ENCODE assay signal across 37 cellular contexts in genomic region chr9:100466828-100467220, GRCh38. TPM values are rescaled to one million over a fixed set of nuclear protein-coding genes. Genes with fewer than 3 reads are reported as not detected.
DNase-seq lines count a peak whose midpoint lies in the region; ATAC-seq, FAIRE-seq and TF ChIP-seq lines count a peak whose summit lies in the region.
"Had no signal": no experiment of that assay in that cellular context is flagged by ENCODE, and none has a peak within 500 bp of the region (broad histone marks: within the 10 kb centered on the region; RNA-seq: fewer than 3 reads in every experiment).

No MANE protein-coding gene starts in this region.

- FAIRE-seq in A549 (lab: Jason Lieb, UNC) = peak; percentile 18
- FAIRE-seq: colon, GM12891, H54, TTC549, urothelium cell line had no signal

- H3K4me1 ChIP-seq in A549 = peaks cover 9% of the 10 kb centered on the region; the same call in 1 of the 3 replicates
- H3K4me1 ChIP-seq: breast epithelium, testis had no signal

- POLR2A ChIA-PET in A549 (lab: Yijun Ruan, JAX) = no interaction called here

- no peak for TF ChIP-seq EP300 in A549 (IDR thresholded peaks at IDR 0.05)

- TF ChIP-seq POLR2A in A549 (IDR thresholded peaks at IDR 0.05; ENCODE audit: low read length) = no peak

- no peak overlapping the region for H3K4me3 ChIP-seq in A549
- H3K4me3 ChIP-seq: breast epithelium, esophagus muscularis mucosa, gastroesophageal sphincter, MG63, sigmoid colon, testis had no signal

- TF ChIP-seq CTCF in A549 (IDR thresholded peaks at IDR 0.05) = no peak

- no peak overlapping the region for H3K27ac ChIP-seq in A549
- H3K27ac ChIP-seq: breast epithelium, esophagus muscularis mucosa, gastroesophageal sphincter, sigmoid colon, testis had no signal

- DNase-seq in A549 (ENCODE audit: low read depth in 1 of 2, low spot score in 1 of 2) (no peak), kidney glomerular epithelial cell (lab: John Stamatoyannopoulos, UW) (peak; percentile 11), sciatic nerve (ENCODE audit: low spot score) (no peak), cortex of kidney (lab: John Stamatoyannopoulos, UW) (no peak)
- DNase-seq: 8988T; activated CD4-positive, alpha-beta memory T cell treated with anti-CD3 and anti-CD28 coated beads, Interleukin-2, amount 10 ng/mL, durations not matched to agents 7 days and 5 days; activated CD4-positive, CD25-positive, alpha-beta regulatory T cell treated with anti-CD3 and anti-CD28 coated beads, Interleukin-2, amount 50 U/mL, for 72 hours; activated CD8-positive, alpha-beta memory T cell treated with anti-CD3 and anti-CD28 coated beads, Interleukin-2, amount 50 U/mL, for 48 hours; AML-193; CD4-positive, alpha-beta memory T cell; EL; hippocampal formation; KG1; MG63; NCI-H1105 treated with DMSO at 0.1 percent for 48 hours; NCI-H2081; NCI-H345; NCI-H774; posterior cingulate gyrus; RPMI8226; sigmoid colon; stimulated activated CD4-positive, alpha-beta T cell treated with anti-CD3 and anti-CD28 coated beads, Interleukin-4, amount 100 ng/mL, for 4 hours; stimulated activated naive B cell treated with anti-CD40 and anti-IgM and Interleukin-4, amounts not matched to agents 10 μg/mL and 1 μg/mL and 100 μg/mL, for 72 hours; testis had no signal

- intact Hi-C loops in sciatic nerve (cut with DNase I) = no loop called here

- H3K9me3 ChIP-seq in A549 = no peaks in the 10 kb centered on the region
- H3K9me3 ChIP-seq: breast epithelium, esophagus muscularis mucosa, gastroesophageal sphincter, MG63, sigmoid colon, testis had no signal

- H3K4me2 ChIP-seq in A549 = no peak overlapping the region

- WGBS in A549 (ENCODE audit: missing lambda C conversion rate) = 16% methylated on average over 1 of the region's 1 CpG

- CTCF ChIA-PET in A549 (lab: Yijun Ruan, JAX) = interaction anchor here (0.7 to 1.5 kb wide), 4 partner anchors 8 to 15 kb away, joined by 3 to 6 read pairs (median 4); no protein-coding TSS in a partner anchor

- TF ChIP-seq RAD21 in A549 (conservative IDR thresholded peaks at IDR 0.05 in 1 of 2, IDR thresholded peaks at IDR 0.05 in 1 of 2) = no peak

- ATAC-seq in A549 = 0 out of 6 replicates have a peak, but pooled peaks of 1 of the 2 experiments have one; percentile 30
- ATAC-seq in GM21423 (IDR thresholded peaks at IDR 0.05; ENCODE audit: unreplicated experiment) = peak; percentile 53
- peak; percentile 48 for ATAC-seq in HG03520 (IDR thresholded peaks at IDR 0.05; ENCODE audit: unreplicated experiment)
- ATAC-seq in HG02678 (IDR thresholded peaks at IDR 0.05; ENCODE audit: unreplicated experiment) = no peak
- ATAC-seq in HG03025 (IDR thresholded peaks at IDR 0.05; ENCODE audit: low FRiP score, unreplicated experiment) = no peak
- ATAC-seq in sciatic nerve = no peak
- ATAC-seq: gastroesophageal sphincter; stimulated activated naive B cell treated with anti-CD40 and anti-IgM and Interleukin-4, amounts not matched to agents 10 μg/mL and 1 μg/mL and 100 μg/mL, for 72 hours had no signal

TF ChIP-seq in A549, 52 proteins besides CTCF, POLR2A, EP300 and RAD21:
- TF ChIP-seq HOXB13 (CRISPR knock-in tag; IDR thresholded peaks at IDR 0.05; ENCODE audit: low read depth) = no peak
- no peak for TF ChIP-seq TFCP2L1 (CRISPR knock-in tag; IDR thresholded peaks at IDR 0.05)
- TF ChIP-seq CHD4 (IDR thresholded peaks at IDR 0.05; ENCODE audit: borderline replicate concordance) = no peak
- no peak for TF ChIP-seq JUN (IDR thresholded peaks at IDR 0.05)
- TF ChIP-seq RARB (CRISPR knock-in tag; IDR thresholded peaks at IDR 0.05) = no peak
- no peak for TF ChIP-seq GATA3 (IDR thresholded peaks at IDR 0.05; ENCODE audit: borderline replicate concordance)
- TF ChIP-seq, protein P1, sequence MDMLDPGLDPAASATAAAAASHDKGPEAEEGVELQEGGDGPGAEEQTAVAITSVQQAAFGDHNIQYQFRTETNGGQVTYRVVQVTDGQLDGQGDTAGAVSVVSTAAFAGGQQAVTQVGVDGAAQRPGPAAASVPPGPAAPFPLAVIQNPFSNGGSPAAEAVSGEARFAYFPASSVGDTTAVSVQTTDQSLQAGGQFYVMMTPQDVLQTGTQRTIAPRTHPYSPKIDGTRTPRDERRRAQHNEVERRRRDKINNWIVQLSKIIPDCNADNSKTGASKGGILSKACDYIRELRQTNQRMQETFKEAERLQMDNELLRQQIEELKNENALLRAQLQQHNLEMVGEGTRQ (IDR thresholded peaks at IDR 0.05) = no peak
- no peak for TF ChIP-seq MYC (IDR thresholded peaks at IDR 0.05; ENCODE audit: borderline replicate concordance, low read length)
- TF ChIP-seq JUNB (IDR thresholded peaks at IDR 0.05) = no peak
- TF ChIP-seq HOXB5 (CRISPR knock-in tag; IDR thresholded peaks at IDR 0.05) = no peak
- no peak for TF ChIP-seq KDM1A (IDR thresholded peaks at IDR 0.05; ENCODE audit: low read depth)

RNA-seq across cellular contexts. Expression of gene TMEFF1, which starts 6.1 kb away (rescaled TPM):
- polyA plus RNA-seq in A549 (2011; rRNA removed) = 0.09 and 0.31 TPM in 2 replicates
- 0.48 and 0.88 TPM in 2 replicates for polyA plus RNA-seq in A549 (2012; cell fraction: cytosol; rRNA removed)
- polyA plus RNA-seq in A549 (2012; cell fraction: nucleus; rRNA removed) = 0.26 and 0.32 TPM in 2 replicates
- 0.37 to 0.65 TPM (median 0.61 TPM) in 3 replicates for polyA plus RNA-seq in A549 (2017; fragmentation: RNase III; extraction: RNeasy Plus Mini Kit Qiagen cat#74134 plus additional on column Dnase treatment)
- 0.10 and 0.21 TPM in 2 replicates for polyA minus RNA-seq in A549 (2011; rRNA and poly(A)+ RNA removed)
- 1.5 TPM for total RNA-seq in sciatic nerve
- total RNA-seq: CD4-positive, alpha-beta memory T cell; HT-29 had no signal
- polyA plus RNA-seq: CD4-positive, alpha-beta memory T cell had no signal

RNA-seq across cellular contexts. Expression of gene MSANTD3, which starts 39.9 kb away (rescaled TPM):
- 48.3 and 66.7 TPM in 2 replicates for polyA plus RNA-seq in A549 (2011; rRNA removed)
- polyA plus RNA-seq in A549 (2012; cell fraction: cytosol; rRNA removed) = 46.7 and 47.7 TPM in 2 replicates
- 20.2 and 27.2 TPM in 2 replicates for polyA plus RNA-seq in A549 (2012; cell fraction: nucleus; rRNA removed)
- polyA plus RNA-seq in A549 (2017; fragmentation: RNase III; extraction: RNeasy Plus Mini Kit Qiagen cat#74134 plus additional on column Dnase treatment) = 43.5 to 50.1 TPM (median 43.8 TPM) in 3 replicates
- 28.4 and 32.2 TPM in 2 replicates for polyA minus RNA-seq in A549 (2011; rRNA and poly(A)+ RNA removed)
- 16.2 TPM for total RNA-seq in sciatic nerve

Comparison
In these comparisons a context has a peak if more than half of its experiments do, and no peak if none do; other contexts are left out.
1. ATAC-seq: peak in GM21423 (single experiment) and HG03520 (single experiment); none in HG02678 (single experiment), HG03025 (single experiment) and sciatic nerve (single experiment).